In the genomic region with DNA sequence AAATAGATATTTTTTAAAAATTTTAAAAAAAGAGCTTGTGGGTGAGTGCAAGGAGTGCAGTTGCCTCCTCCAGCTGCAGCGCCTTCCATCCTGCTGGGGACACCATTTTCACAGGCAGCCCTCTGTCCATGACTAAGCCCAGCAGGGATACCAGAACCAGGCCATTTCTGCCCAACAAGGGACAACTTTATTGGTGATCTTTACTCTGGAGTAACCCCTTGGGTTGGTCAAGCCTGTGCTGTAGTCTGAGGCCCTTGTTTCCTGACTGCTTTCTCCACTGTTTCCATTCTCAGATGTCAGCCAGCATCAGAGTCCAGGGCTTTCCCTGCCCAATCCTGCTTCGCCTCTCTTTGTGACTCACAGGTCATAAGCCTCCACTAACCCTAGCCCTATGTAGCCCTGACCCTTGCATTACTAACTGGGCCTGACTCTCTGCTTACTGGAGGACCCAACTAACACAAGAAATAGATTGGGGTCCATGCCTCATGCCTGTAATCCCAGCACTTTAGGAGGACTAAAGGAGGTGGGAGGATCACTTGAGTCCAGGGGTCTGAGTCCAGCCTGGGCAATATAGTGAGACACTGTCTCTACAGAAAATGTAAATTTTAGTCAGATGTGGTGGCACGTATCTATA, we compare ENCODE assay signal across 11 cellular contexts. TPM values are rescaled to one million over a fixed set of nuclear protein-coding genes. Genes with fewer than 3 reads are reported as not detected.
DNase-seq lines count a peak whose midpoint lies in the region; ATAC-seq and TF ChIP-seq lines count a peak whose summit lies in the region.
"Had no signal": no experiment of that assay in that cellular context is flagged by ENCODE, and none has a peak within 500 bp of the region (broad histone marks: within the 10 kb centered on the region; RNA-seq: fewer than 3 reads in every experiment).

No MANE protein-coding gene starts in this region.

- no peak overlapping the region for H2AFZ ChIP-seq in trophoblast cell (ENCODE audit: insufficient read depth, low read length, poor library complexity)
- H2AFZ ChIP-seq: GM23248 had no signal

- intact Hi-C loops in colonic mucosa (cut with DNase I), result no loop called here

- H3K18ac ChIP-seq in trophoblast cell (ENCODE audit: low read length), result no peak overlapping the region

- peaks cover 2% of the 10 kb centered on the region for H3K79me2 ChIP-seq in trophoblast cell (ENCODE audit: control insufficient read depth, insufficient read depth, low read length, poor library complexity)

- H2BK5ac ChIP-seq in trophoblast cell (ENCODE audit: low read depth, low read length, poor library complexity), result no peak overlapping the region

- TF ChIP-seq CTCF in Peyer's patch (IDR thresholded peaks at IDR 0.05) (no peak), colonic mucosa (IDR thresholded peaks at IDR 0.05) (no peak)

- no peaks in the 10 kb centered on the region for H3K36me3 ChIP-seq in Peyer's patch
- no peaks in the 10 kb centered on the region for H3K36me3 ChIP-seq in colonic mucosa
- no peaks in the 10 kb centered on the region for H3K36me3 ChIP-seq in trophoblast cell (ENCODE audit: control insufficient read depth in 1 of 2, insufficient read depth in 2 of 2, low read length in 2 of 2)
- H3K36me3 ChIP-seq: cardiac muscle cell had no signal

- no peak overlapping the region for H3K14ac ChIP-seq in trophoblast cell (ENCODE audit: low read length)

- H4K12ac ChIP-seq in trophoblast cell (ENCODE audit: low read depth, low read length), result no peak overlapping the region

- no peak for TF ChIP-seq POLR2A in Peyer's patch (IDR thresholded peaks at IDR 0.05)

- H3K27me3 ChIP-seq in Peyer's patch (no peaks in the 10 kb centered on the region), colonic mucosa (no peaks in the 10 kb centered on the region), trophoblast cell (ENCODE audit: insufficient read depth, low read length) (no peaks in the 10 kb centered on the region)
- H3K27me3 ChIP-seq: cardiac muscle cell had no signal

- H3K9me3 ChIP-seq in Peyer's patch, result no peaks in the 10 kb centered on the region
- no peaks in the 10 kb centered on the region for H3K9me3 ChIP-seq in colonic mucosa
- no peaks in the 10 kb centered on the region for H3K9me3 ChIP-seq in trophoblast cell (ENCODE audit: insufficient read depth, low read depth, low read length)

- H4K8ac ChIP-seq in trophoblast cell (ENCODE audit: low read depth, low read length), result peak overlapping the region; percentile 35

- H3K4me2 ChIP-seq in trophoblast cell (ENCODE audit: low read length), result no peak overlapping the region

- no peak overlapping the region for H2BK120ac ChIP-seq in trophoblast cell (ENCODE audit: insufficient read depth, low read length, poor library complexity)

- no peak overlapping the region for H3K4ac ChIP-seq in trophoblast cell (ENCODE audit: low read depth, low read length)

- H3K27ac ChIP-seq in Peyer's patch (peak overlapping the region in 3 of 4 donors; percentile 12 to 60 (median 52)), colonic mucosa (peak overlapping the region; percentile 37), trophoblast cell (ENCODE audit: low read depth, low read length) (no peak overlapping the region)
- H3K27ac ChIP-seq: cardiac muscle cell, GM23248 had no signal

- WGBS in trophoblast cell (ENCODE audit: extremely low coverage, insufficient coverage, insufficient read length), result no CpG with 5 or more reads among the region's 3 CpGs

- no peak overlapping the region for H3K23ac ChIP-seq in trophoblast cell (ENCODE audit: low read length)

- no peak overlapping the region for H2AK5ac ChIP-seq in trophoblast cell (ENCODE audit: low read length)

- peak overlapping the region; percentile 35 for H4K91ac ChIP-seq in trophoblast cell (ENCODE audit: low read depth, low read length)

- H3K9ac ChIP-seq in colonic mucosa (ENCODE audit: low read depth in 2 of 2, low read length in 2 of 2) (no peak overlapping the region), trophoblast cell (ENCODE audit: low read length) (no peak overlapping the region)
- H3K9ac ChIP-seq: GM23248 had no signal

- H3K79me1 ChIP-seq in trophoblast cell (ENCODE audit: low read length), result peaks cover 2% of the 10 kb centered on the region

- H3K4me3 ChIP-seq in Peyer's patch, result no peak overlapping the region
- no peak overlapping the region for H3K4me3 ChIP-seq in colonic mucosa
- H3K4me3 ChIP-seq in trophoblast cell (ENCODE audit: low read depth, low read length), result no peak overlapping the region
- H3K4me3 ChIP-seq: cardiac muscle cell, GM23248 had no signal

- H3K4me1 ChIP-seq in Peyer's patch, result peaks cover 0 to 5% (median 0%) of the 10 kb centered on the region in 4 donors
- H3K4me1 ChIP-seq in colonic mucosa, result peaks cover 4% of the 10 kb centered on the region
- H3K4me1 ChIP-seq in trophoblast cell (ENCODE audit: control insufficient read depth in 1 of 2, insufficient read depth in 2 of 2, low read length in 2 of 2), result peaks cover 5% of the 10 kb centered on the region in 2 experiments

- ATAC-seq in HG03045 (IDR thresholded peaks at IDR 0.05; ENCODE audit: unreplicated experiment), result no peak

- no peak overlapping the region for H2BK12ac ChIP-seq in trophoblast cell (ENCODE audit: low read length)

- DNase-seq in ELF-1 (ENCODE audit: low read depth, low spot score), result peak; percentile 18
- DNase-seq in Peyer's patch, result no peak
- no peak for DNase-seq in colonic mucosa
- peak; percentile 71 to 75 for DNase-seq in trophoblast cell
- no peak for DNase-seq in occipital lobe (lab: John Stamatoyannopoulos, UW)
- no peak for DNase-seq in stimulated activated CD4-positive, alpha-beta T cell treated with anti-CD3 and anti-CD28 coated beads, Interleukin-2, amount 100 ng/mL, for 48 hours
- DNase-seq: GM23248, hypothalamus, NCI-H510A treated with DMSO at 0.1 percent for 48 hours had no signal

RNA-seq across cellular contexts. Expression of gene SNRNP35, which starts 8.7 kb away (rescaled TPM):
- total RNA-seq in Peyer's patch (10 to 100 TPM; 23.4 to 64.4 (median 33.2) TPM), colonic mucosa (10 to 100 TPM; 17.4 to 23.2 TPM), occipital lobe (25.4 TPM)
- polyA plus RNA-seq in trophoblast cell (2013), result 15.1 and 15.4 TPM in 2 replicates

RNA-seq across cellular contexts. Expression of gene RILPL2, which starts 12.7 kb away (rescaled TPM):
- total RNA-seq in Peyer's patch, result 1 to 10 TPM in 3 of 4 donors, under 1 TPM in 1; 0.70 to 9.9 (median 2.3) TPM
- total RNA-seq in colonic mucosa, result 1 to 10 TPM in 1 of 2 donors, under 1 TPM in 1; 0.96 to 2.1 TPM
- polyA plus RNA-seq in trophoblast cell (2013), result 4.1 and 4.7 TPM in 2 replicates
- total RNA-seq in occipital lobe, result 0.78 TPM

Comparison
In these comparisons a context has a peak if more than half of its experiments do, and no peak if none do; other contexts are left out.
1. DNase-seq: peak in ELF-1 (single experiment) and trophoblast cell (2 of 2); none in Peyer's patch (0 of 3), colonic mucosa (single experiment), occipital lobe (single experiment) and stimulated activated CD4-positive, alpha-beta T cell treated with anti-CD3 and anti-CD28 coated beads, Interleukin-2, amount 100 ng/mL, for 48 hours (0 of 2).